In genomic region chr2:216634317-216635148, GRCh38 we compare ENCODE assay signal across 10 cellular contexts. TPM values are rescaled to one million over a fixed set of nuclear protein-coding genes. Genes with fewer than 3 reads are reported as not detected.
A peak's percentile ranks its signal among the peaks of the same experiment; 100 is the strongest.
DNase-seq lines count a peak whose midpoint lies in the region; ATAC-seq and TF ChIP-seq lines count a peak whose summit lies in the region.
"Had no signal": no experiment of that assay in that cellular context is flagged by ENCODE, and none has a peak within 500 bp of the region (broad histone marks: within the 10 kb centered on the region; RNA-seq: fewer than 3 reads in every experiment).

No MANE protein-coding gene starts in this region.

- ATAC-seq in HG03565 (IDR thresholded peaks at IDR 0.05; ENCODE audit: unreplicated experiment) (no peak), GM18867 (IDR thresholded peaks at IDR 0.05; ENCODE audit: unreplicated experiment) (no peak), GM19395 (IDR thresholded peaks at IDR 0.05; ENCODE audit: unreplicated experiment) (no peak)

- TF ChIP-seq CTCF in BE2C (IDR thresholded peaks at IDR 0.05; ENCODE audit: low read depth, low read length): no peak
- TF ChIP-seq CTCF in coronary artery (IDR thresholded peaks at IDR 0.05): no peak
- no peak for TF ChIP-seq CTCF in nephron progenitor cell (IDR thresholded peaks at IDR 0.05)

- no peak overlapping the region for H3K27ac Mint-ChIP-seq in IgD-negative memory B cell
- H3K27ac Mint-ChIP-seq in nephron progenitor cell: peak overlapping the region; percentile 87

- DNase-seq in BE2C (no peak), coronary artery (ENCODE audit: low spot score) (no peak), nephron progenitor cell (peak; percentile 44), cortex of kidney (lab: John Stamatoyannopoulos, UW) (no peak)
- DNase-seq: kidney glomerular epithelial cell had no signal

- peak overlapping the region in 3 of 4 donors; percentile 23 to 91 (median 90) for H3K4me3 Mint-ChIP-seq in IgD-negative memory B cell
- H3K4me3 Mint-ChIP-seq in nephron progenitor cell: peak overlapping the region; percentile 98

- H3K9me3 Mint-ChIP-seq in IgD-negative memory B cell: peaks cover 0 to 3% (median 0%) of the 10 kb centered on the region in 3 donors
- no peaks in the 10 kb centered on the region for H3K9me3 Mint-ChIP-seq in nephron progenitor cell

- H3K27ac ChIP-seq in coronary artery: peak overlapping the region in 1 of 2 donors; percentile 89
- H3K27ac ChIP-seq: SJSA1 had no signal

- H3K4me3 ChIP-seq in BE2C (ENCODE audit: low read depth, low read length) (peak overlapping the region; percentile 99), coronary artery (peak overlapping the region; percentile 89)

- peaks cover 3% of the 10 kb centered on the region for H3K4me1 ChIP-seq in BE2C

- H3K9me3 ChIP-seq in BE2C: no peaks in the 10 kb centered on the region
- H3K9me3 ChIP-seq: SJSA1 had no signal

- no peaks in the 10 kb centered on the region for H3K27me3 ChIP-seq in BE2C

- H3K4me1 Mint-ChIP-seq in IgD-negative memory B cell (peaks cover 5 to 14% (median 9%) of the 10 kb centered on the region in 3 donors), nephron progenitor cell (peaks cover 57% of the 10 kb centered on the region)

- peaks cover 11% of the 10 kb centered on the region for H3K36me3 ChIP-seq in BE2C
- H3K36me3 ChIP-seq: SJSA1 had no signal

- no peaks in the 10 kb centered on the region for H3K36me3 Mint-ChIP-seq in IgD-negative memory B cell
- H3K36me3 Mint-ChIP-seq in nephron progenitor cell (ENCODE audit: low read depth): peaks cover 12% of the 10 kb centered on the region

- peaks cover 53% of the 10 kb centered on the region for H3K27me3 Mint-ChIP-seq in IgD-negative memory B cell
- H3K27me3 Mint-ChIP-seq in nephron progenitor cell (ENCODE audit: low read depth, poor library complexity): peaks cover 14% of the 10 kb centered on the region

RNA-seq across cellular contexts. Expression of gene IGFBP2, which starts 1.3 kb away (rescaled TPM):
- polyA plus RNA-seq in BE2C (2012; ENCODE audit: insufficient read depth, insufficient read length, low read depth): 1,157 TPM
- polyA plus RNA-seq in IgD-negative memory B cell: not detected
